Comparison of ENCODE assay signal across 17 cellular contexts in the genomic region with DNA sequence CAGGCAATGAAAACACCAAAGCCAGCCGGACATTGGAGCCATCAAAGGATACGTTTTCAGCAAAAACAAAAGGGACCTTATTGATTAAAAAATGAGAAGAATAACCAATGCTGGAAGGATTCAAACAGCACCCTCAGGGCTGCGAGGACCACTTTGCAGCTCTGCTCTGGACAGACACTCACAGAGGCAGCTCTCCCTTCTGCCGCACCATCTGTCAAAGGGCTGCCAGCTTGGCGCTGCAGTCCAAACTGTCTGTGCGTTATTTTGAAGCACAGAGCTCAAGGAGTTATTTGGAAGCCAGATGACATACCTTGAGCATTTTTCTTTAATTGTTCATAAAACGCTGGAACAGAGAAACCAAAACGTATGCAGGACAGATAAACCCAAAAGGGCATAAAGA.
DNase-seq lines count a peak whose midpoint lies in the region; ATAC-seq and TF ChIP-seq lines count a peak whose summit lies in the region.
"Had no signal": no experiment of that assay in that cellular context is flagged by ENCODE, and none has a peak within 500 bp of the region (broad histone marks: within the 10 kb centered on the region; RNA-seq: fewer than 3 reads in every experiment).

No MANE protein-coding gene starts in this region.

- H3K9me3 Mint-ChIP-seq in T-helper 2 cell treated with Interferon-gamma antibody and Interleukin-4, amounts not matched to agents 5 μg/mL and 100 μg/mL, for 36 hours = no peaks in the 10 kb centered on the region
- H3K9me3 Mint-ChIP-seq in type B pancreatic cell (no peaks in the 10 kb centered on the region), MCF 10A (ENCODE audit: unreplicated experiment) (no peaks in the 10 kb centered on the region)
- H3K9me3 Mint-ChIP-seq: CD4-positive, alpha-beta T cell had no signal

- no peaks in the 10 kb centered on the region for H3K36me3 Mint-ChIP-seq in T-helper 2 cell treated with Interferon-gamma antibody and Interleukin-4, amounts not matched to agents 5 μg/mL and 100 μg/mL, for 36 hours (ENCODE audit: low read depth)
- H3K36me3 Mint-ChIP-seq in type B pancreatic cell (peaks cover 3% of the 10 kb centered on the region), MCF 10A (ENCODE audit: insufficient read depth, unreplicated experiment) (peaks cover 10% of the 10 kb centered on the region)

- peak overlapping the region; percentile 55 for H3K27ac Mint-ChIP-seq in T-helper 2 cell treated with Interferon-gamma antibody and Interleukin-4, amounts not matched to agents 5 μg/mL and 100 μg/mL, for 36 hours
- H3K27ac Mint-ChIP-seq in type B pancreatic cell (peak overlapping the region; percentile 21), MCF 10A (ENCODE audit: low read depth, unreplicated experiment) (no peak overlapping the region)
- H3K27ac Mint-ChIP-seq: CD4-positive, alpha-beta T cell had no signal

- TF ChIP-seq CTCF in type B pancreatic cell (conservative IDR thresholded peaks at IDR 0.05) (no peak), MCF 10A (IDR thresholded peaks at IDR 0.05; ENCODE audit: unreplicated experiment) (no peak), GM10266 (IDR thresholded peaks at IDR 0.05; ENCODE audit: control insufficient read depth, insufficient read depth, low read depth, missing control alignments) (no peak)

- no peaks in the 10 kb centered on the region for H3K27me3 Mint-ChIP-seq in T-helper 2 cell treated with Interferon-gamma antibody and Interleukin-4, amounts not matched to agents 5 μg/mL and 100 μg/mL, for 36 hours (ENCODE audit: low read depth)
- no peaks in the 10 kb centered on the region for H3K27me3 Mint-ChIP-seq in type B pancreatic cell
- no peaks in the 10 kb centered on the region for H3K27me3 Mint-ChIP-seq in MCF 10A (ENCODE audit: insufficient read depth, unreplicated experiment)
- H3K27me3 Mint-ChIP-seq: CD4-positive, alpha-beta T cell had no signal

- no TSS peak for BruUV-seq in MCF 10A (replicated peaks; lab: Mats Ljungman, UMichigan)

- intact Hi-C loops in MCF 10A (cut with micrococcal nuclease) = no loop called here

- CTCF ChIA-PET in MCF 10A (lab: Yijun Ruan, JAX) = interaction anchor here (0.7 to 4.6 kb wide), 3 partner anchors 13 to 1528 kb away, joined by 3 to 23 read pairs (median 5); no protein-coding TSS in a partner anchor

- ATAC-seq in HG03135 (IDR thresholded peaks at IDR 0.05; ENCODE audit: unreplicated experiment) = no peak
- ATAC-seq: HCT116 had no signal

- H3K4me1 Mint-ChIP-seq in T-helper 2 cell treated with Interferon-gamma antibody and Interleukin-4, amounts not matched to agents 5 μg/mL and 100 μg/mL, for 36 hours (ENCODE audit: low read depth) = no peaks in the 10 kb centered on the region
- no peaks in the 10 kb centered on the region for H3K4me1 Mint-ChIP-seq in type B pancreatic cell (ENCODE audit: unreplicated experiment)
- peaks cover 5% of the 10 kb centered on the region for H3K4me1 Mint-ChIP-seq in MCF 10A (ENCODE audit: insufficient read depth, unreplicated experiment)

- no peak for DNase-seq in T-helper 2 cell treated with Interferon-gamma antibody and Interleukin-4, amounts not matched to agents 5 μg/mL and 100 μg/mL, for 36 hours (ENCODE audit: low spot score)
- DNase-seq in T-helper 2 cell (no peak), NCI-H82 (lab: John Stamatoyannopoulos, UW) (peak; percentile 93), inferior parietal cortex (ENCODE audit: extremely low spot score) (peak; percentile 38), type B pancreatic cell (ENCODE audit: extremely low spot score, unreplicated experiment) (no peak), MCF 10A (ENCODE audit: unreplicated experiment) (no peak), GM10266 (ENCODE audit: extremely low spot score) (no peak)
- DNase-seq: 8988T; BE2C; CD4-positive, alpha-beta T cell; DMS79 treated with DMSO at 0.1 percent for 48 hours; MV-4-11; NCI-H1417; NCI-H2029 treated with DMSO at 0.1 percent for 48 hours; NCI-H345 had no signal

- POLR2A ChIA-PET in MCF 10A (lab: Yijun Ruan, JAX) = interaction anchor here (1.2 kb wide), 1 partner anchor 12 kb away, joined by 3 read pairs; no protein-coding TSS in a partner anchor

- no peak overlapping the region for H3K4me3 Mint-ChIP-seq in T-helper 2 cell treated with Interferon-gamma antibody and Interleukin-4, amounts not matched to agents 5 μg/mL and 100 μg/mL, for 36 hours
- H3K4me3 Mint-ChIP-seq in type B pancreatic cell = no peak overlapping the region
- H3K4me3 Mint-ChIP-seq in MCF 10A (ENCODE audit: unreplicated experiment) = no peak overlapping the region
- H3K4me3 Mint-ChIP-seq: CD4-positive, alpha-beta T cell had no signal

Comparison
In these comparisons a context has a peak if more than half of its experiments do, and no peak if none do; other contexts are left out.
1. DNase-seq: peak in NCI-H82 (single experiment) and inferior parietal cortex (single experiment); none in T-helper 2 cell treated with Interferon-gamma antibody and Interleukin-4, amounts not matched to agents 5 μg/mL and 100 μg/mL, for 36 hours (single experiment), T-helper 2 cell (0 of 5), type B pancreatic cell (single experiment), MCF 10A (single experiment) and GM10266 (single experiment).